ENCODE assay signal across 8 cellular contexts in genomic region chr2:159516241-159516758, GRCh38.
DNase-seq lines count a peak whose midpoint lies in the region; ATAC-seq and TF ChIP-seq lines count a peak whose summit lies in the region.

No MANE protein-coding gene starts in this region.

- DNase-seq in AML-193 (lab: John Stamatoyannopoulos, UW), result peak; percentile 41 to 51
- DNase-seq in NCI-H1105 (lab: John Stamatoyannopoulos, UW), result peak; percentile 82
- DNase-seq in T-cell, result peak in 20 of 34 experiments; percentile 1 to 43 (median 13)
- peak; percentile 64 to 71 for DNase-seq in erythroblast (lab: John Stamatoyannopoulos, UW)
- DNase-seq in naive B cell, result peak; percentile 59
- DNase-seq in stimulated activated CD4-positive, alpha-beta T cell treated with anti-CD3 and anti-CD28 coated beads, Interleukin-15, amount 100 ng/mL, for 24 hours, result no peak

- H3K36me3 Mint-ChIP-seq in T-cell (peaks cover 4% of the 10 kb centered on the region), naive B cell (peaks cover 5 to 9% of the 10 kb centered on the region in 2 donors)

- peak; percentile 67 for TF ChIP-seq POLR2A in GM18505 (IDR thresholded peaks at IDR 0.05; ENCODE audit: borderline replicate concordance, extremely low read depth, insufficient read depth, insufficient read length)
- TF ChIP-seq POLR2A in erythroblast (IDR thresholded peaks at IDR 0.05; ENCODE audit: low read length), result peak; percentile 72

- POLR2A ChIA-PET in T-cell (lab: Charles Lee), result interaction anchor here (0.6 to 1.5 kb wide), 4 partner anchors 196 to 587 kb away, joined by 3 to 5 read pairs (median 4); partner anchors contain the start of gene MARCHF7 (in 1 of the 2)

- no peaks in the 10 kb centered on the region for H3K9me3 Mint-ChIP-seq in T-cell
- H3K9me3 Mint-ChIP-seq in naive B cell, result peaks cover 0 to 2% (median 0%) of the 10 kb centered on the region in 7 donors

- CTCF ChIA-PET in T-cell (lab: Charles Lee), result interaction anchor here (0.5 to 1.3 kb wide), 6 partner anchors 99 to 207 kb away, joined by 3 to 4 read pairs (median 4); partner anchors contain the start of gene MARCHF7 (in 1 of the 2)

- ATAC-seq in GM18505 (IDR thresholded peaks at IDR 0.05; ENCODE audit: unreplicated experiment) (peak; percentile 91), HG02840 (IDR thresholded peaks at IDR 0.05; ENCODE audit: low FRiP score, unreplicated experiment) (peak; percentile 68), T-cell (replicated peaks in 1 of 4) (peak; percentile 86 to 98 (median 94)), naive B cell (ENCODE audit: low read depth in 2 of 2) (peak; percentile 95 to 98)

- H3K4me3 Mint-ChIP-seq in T-cell (peak overlapping the region; percentile 74 to 75 (median 75)), naive B cell (peak overlapping the region; percentile 80 to 93 (median 86))

- peaks cover 20 to 39% (median 36%) of the 10 kb centered on the region in 3 donors for H3K4me1 Mint-ChIP-seq in T-cell
- H3K4me1 Mint-ChIP-seq in naive B cell, result peaks cover 13 to 32% (median 15%) of the 10 kb centered on the region in 3 donors

- H3K27me3 Mint-ChIP-seq in T-cell, result no peaks in the 10 kb centered on the region
- H3K27me3 Mint-ChIP-seq in naive B cell, result no peaks in the 10 kb centered on the region

- H3K27ac Mint-ChIP-seq in T-cell, result peak overlapping the region; percentile 78 to 94
- peak overlapping the region; percentile 79 to 96 (median 94) for H3K27ac Mint-ChIP-seq in naive B cell
